Comparison of ENCODE assay signal across 9 cellular contexts in genomic region chr10:6542999-6543430, GRCh38. TPM values are rescaled to one million over a fixed set of nuclear protein-coding genes. Genes with fewer than 3 reads are reported as not detected.
A peak's percentile ranks its signal among the peaks of the same experiment; 100 is the strongest.
DNase-seq lines count a peak whose midpoint lies in the region; TF ChIP-seq lines count a peak whose summit lies in the region.
"Had no signal": no experiment of that assay in that cellular context is flagged by ENCODE, and none has a peak within 500 bp of the region (broad histone marks: within the 10 kb centered on the region; RNA-seq: fewer than 3 reads in every experiment).

No MANE protein-coding gene starts in this region.

- H3K36me3 Mint-ChIP-seq in activated CD4-positive, alpha-beta memory T cell treated with anti-CD3 and anti-CD28 coated beads for 36 hours = peaks cover 2% of the 10 kb centered on the region
- no peaks in the 10 kb centered on the region for H3K36me3 Mint-ChIP-seq in type B pancreatic cell

- no peaks in the 10 kb centered on the region for H3K9me3 ChIP-seq in esophagus (ENCODE audit: control insufficient read depth in 2 of 2, insufficient read depth in 1 of 2, low read depth in 1 of 2, low read length in 1 of 2)

- peak overlapping the region; percentile 99 for H3K27ac Mint-ChIP-seq in activated CD4-positive, alpha-beta memory T cell treated with anti-CD3 and anti-CD28 coated beads for 36 hours
- no peak overlapping the region for H3K27ac Mint-ChIP-seq in type B pancreatic cell

- POLR2A ChIA-PET in activated CD4-positive, alpha-beta memory T cell treated with anti-CD3 and anti-CD28 coated beads for 36 hours (lab: Charles Lee) = interaction anchor here (1.0 to 2.9 kb wide), 14 partner anchors 12 to 133 kb away, joined by 3 to 27 read pairs (median 5); partner anchors contain the start of gene PRKCQ

- intact Hi-C loops in activated CD4-positive, alpha-beta memory T cell treated with anti-CD3 and anti-CD28 coated beads for 36 hours (cut with micrococcal nuclease) = loop anchor here (1.0 to 5.0 kb wide), 12 partner anchors 13 to 126 kb away; no protein-coding TSS in a partner anchor

- no peaks in the 10 kb centered on the region for H3K36me3 ChIP-seq in esophagus (ENCODE audit: control insufficient read depth in 2 of 2, insufficient read depth in 2 of 2, low read length in 1 of 2)

- DNase-seq in activated gamma-delta T cell treated with Interleukin-2 at 50 U/mL for 16 hours (peak; percentile 51), activated gamma-delta T cell (lab: John Stamatoyannopoulos, UW) (no peak), type B pancreatic cell (ENCODE audit: extremely low spot score, unreplicated experiment) (no peak), DMS53 treated with DMSO at 0.1 percent for 48 hours (lab: John Stamatoyannopoulos, UW; ENCODE audit: unreplicated experiment) (no peak), NCI-H2029 treated with DMSO at 0.1 percent for 48 hours (lab: John Stamatoyannopoulos, UW) (no peak), pons (ENCODE audit: low spot score) (no peak)
- peak; percentile 65 for DNase-seq in activated CD4-positive, alpha-beta memory T cell treated with anti-CD3 and anti-CD28 coated beads for 36 hours
- DNase-seq: ACHN had no signal

- no peaks in the 10 kb centered on the region for H3K27me3 ChIP-seq in esophagus (ENCODE audit: control insufficient read depth in 1 of 2, insufficient read depth in 2 of 2, low read length in 2 of 2)

- CTCF ChIA-PET in activated CD4-positive, alpha-beta memory T cell treated with anti-CD3 and anti-CD28 coated beads for 36 hours (lab: Charles Lee) = interaction anchor here (0.6 to 3.0 kb wide), 16 partner anchors 9 to 874 kb away, joined by 3 to 16 read pairs (median 4); no protein-coding TSS in a partner anchor

- peak overlapping the region; percentile 6 to 14 for H3K27ac ChIP-seq in esophagus (ENCODE audit: low read depth in 2 of 2, low read length in 1 of 2)

- TF ChIP-seq CTCF in type B pancreatic cell (conservative IDR thresholded peaks at IDR 0.05) = no peak

- no peaks in the 10 kb centered on the region for H3K4me1 ChIP-seq in esophagus (ENCODE audit: control insufficient read depth in 2 of 2, insufficient read depth in 2 of 2, low read length in 1 of 2)

- no peaks in the 10 kb centered on the region for H3K9me3 Mint-ChIP-seq in activated CD4-positive, alpha-beta memory T cell treated with anti-CD3 and anti-CD28 coated beads for 36 hours
- no peaks in the 10 kb centered on the region for H3K9me3 Mint-ChIP-seq in type B pancreatic cell

- H3K27me3 Mint-ChIP-seq in activated CD4-positive, alpha-beta memory T cell treated with anti-CD3 and anti-CD28 coated beads for 36 hours = no peaks in the 10 kb centered on the region
- peaks cover 6% of the 10 kb centered on the region for H3K27me3 Mint-ChIP-seq in type B pancreatic cell

- H3K4me1 Mint-ChIP-seq in activated CD4-positive, alpha-beta memory T cell treated with anti-CD3 and anti-CD28 coated beads for 36 hours (ENCODE audit: low read depth) = peaks cover 73% of the 10 kb centered on the region
- H3K4me1 Mint-ChIP-seq in type B pancreatic cell (ENCODE audit: unreplicated experiment) = no peaks in the 10 kb centered on the region

- H3K4me3 ChIP-seq in esophagus (ENCODE audit: low read depth in 1 of 2, low read length in 2 of 2) = no peak overlapping the region

- H3K4me3 Mint-ChIP-seq in activated CD4-positive, alpha-beta memory T cell treated with anti-CD3 and anti-CD28 coated beads for 36 hours = peak overlapping the region; percentile 90
- H3K4me3 Mint-ChIP-seq in type B pancreatic cell = peak overlapping the region; percentile 73

- 54 to 56% methylated on average over 9 of the region's 9 CpGs for WGBS in esophagus, 2 donors

RNA-seq across cellular contexts. Expression of gene PRKCQ, which starts 37.1 kb away (rescaled TPM):
- total RNA-seq in activated CD4-positive, alpha-beta memory T cell treated with anti-CD3 and anti-CD28 coated beads for 36 hours = 10 to 100 TPM; 44.3 to 45.2 TPM
- polyA plus RNA-seq in esophagus = under 1 TPM; 0.62 to 0.69 TPM
- total RNA-seq in type B pancreatic cell (ENCODE audit: low replicate concordance) = 1.6 and 2.0 TPM in 2 replicates

Comparison
In these comparisons a context has a peak if more than half of its experiments do, and no peak if none do; other contexts are left out.
1. DNase-seq: peak in activated gamma-delta T cell treated with Interleukin-2 at 50 U/mL for 16 hours (single experiment) and activated CD4-positive, alpha-beta memory T cell treated with anti-CD3 and anti-CD28 coated beads for 36 hours (single experiment); none in activated gamma-delta T cell (single experiment), type B pancreatic cell (single experiment), DMS53 treated with DMSO at 0.1 percent for 48 hours (single experiment), NCI-H2029 treated with DMSO at 0.1 percent for 48 hours (single experiment) and pons (single experiment).
2. RNA of gene PRKCQ, which starts 37.1 kb away (total RNA-seq): 44.3 to 45.2 TPM in activated CD4-positive, alpha-beta memory T cell treated with anti-CD3 and anti-CD28 coated beads for 36 hours; 1.6 to 2.0 TPM in type B pancreatic cell; every median in the first group is over 10 times any median in the second.